8 cellular contexts compared by ENCODE assay signal in genomic region chr10:100827819-100828743, GRCh38.
A peak's percentile ranks its signal among the peaks of the same experiment; 100 is the strongest.
DNase-seq lines count a peak whose midpoint lies in the region; ATAC-seq lines count a peak whose summit lies in the region.

No MANE protein-coding gene starts in this region.

- H3K36me3 Mint-ChIP-seq in naive thymus-derived CD4-positive, alpha-beta T cell, result peaks cover 0 to 5% (median 0%) of the 10 kb centered on the region in 5 donors

- ATAC-seq in naive thymus-derived CD4-positive, alpha-beta T cell, result peak; percentile 37
- no peak for ATAC-seq in HG02981 (IDR thresholded peaks at IDR 0.05; ENCODE audit: unreplicated experiment)

- H3K4me3 Mint-ChIP-seq in naive thymus-derived CD4-positive, alpha-beta T cell, result peak overlapping the region; percentile 85 to 97 (median 88)

- CTCF ChIA-PET in naive thymus-derived CD4-positive, alpha-beta T cell (lab: Charles Lee), result no interaction called here

- peaks cover 9% of the 10 kb centered on the region in 2 donors for H3K4me1 ChIP-seq in naive thymus-derived CD4-positive, alpha-beta T cell (ENCODE audit: control insufficient read depth in 2 of 2, insufficient read depth in 2 of 2, low read length in 2 of 2)

- H3K4me3 ChIP-seq in naive thymus-derived CD4-positive, alpha-beta T cell (ENCODE audit: low read length), result peak overlapping the region; percentile 56

- no peaks in the 10 kb centered on the region for H3K9me3 ChIP-seq in naive thymus-derived CD4-positive, alpha-beta T cell (ENCODE audit: control insufficient read depth in 2 of 3, low read length in 3 of 3)

- H3K27me3 ChIP-seq in naive thymus-derived CD4-positive, alpha-beta T cell (ENCODE audit: control insufficient read depth in 2 of 2, insufficient read depth in 2 of 2, low read length in 2 of 2), result peaks cover 11 to 34% of the 10 kb centered on the region in 2 donors

- H3K4me1 Mint-ChIP-seq in naive thymus-derived CD4-positive, alpha-beta T cell, result peaks cover 25 to 45% (median 31%) of the 10 kb centered on the region in 7 donors

- POLR2A ChIA-PET in naive thymus-derived CD4-positive, alpha-beta T cell (lab: Charles Lee), result no interaction called here

- peaks cover 26 to 86% (median 47%) of the 10 kb centered on the region in 5 donors for H3K27me3 Mint-ChIP-seq in naive thymus-derived CD4-positive, alpha-beta T cell

- intact Hi-C loops in naive thymus-derived CD4-positive, alpha-beta T cell (cut with micrococcal nuclease), result loop anchor here (1.0 to 10.0 kb wide), 4 partner anchors 81 to 397 kb away; partner anchors contain the start of genes LBX1 (in 1 of the 2), PAX2 (in 1 of the 2) and SLF2 (in 1 of the 2)

- peak; percentile 61 for DNase-seq in stimulated activated CD4-positive, alpha-beta T cell treated with anti-CD3 and anti-CD28 coated beads, Interleukin-15, amount 100 ng/mL, for 24 hours
- no peak for DNase-seq in stimulated activated CD4-positive, alpha-beta T cell treated with anti-CD3 and anti-CD28 coated beads, Interleukin-4, amount 100 ng/mL, for 24 hours
- DNase-seq in SW480 (ENCODE audit: low spot score), result peak; percentile 48
- peak; percentile 85 for DNase-seq in ecto neural progenitor cell (ENCODE audit: low spot score)
- peak in 3 of 9 donors; percentile 18 to 36 (median 29) for DNase-seq in naive thymus-derived CD4-positive, alpha-beta T cell
- DNase-seq in effector CD4-positive, alpha-beta T cell, result no peak
- no peak for DNase-seq in NK-92 (lab: John Stamatoyannopoulos, UW; ENCODE audit: unreplicated experiment)

- H3K27ac ChIP-seq in naive thymus-derived CD4-positive, alpha-beta T cell (ENCODE audit: low read depth, low read length), result no peak overlapping the region

- no peaks in the 10 kb centered on the region for H3K36me3 ChIP-seq in naive thymus-derived CD4-positive, alpha-beta T cell (ENCODE audit: control insufficient read depth in 2 of 3, insufficient read depth in 3 of 3, low read length in 3 of 3)

- H3K27ac Mint-ChIP-seq in naive thymus-derived CD4-positive, alpha-beta T cell, result peak overlapping the region in 2 of 9 donors; percentile 14 to 50

- peaks cover 0 to 2% (median 0%) of the 10 kb centered on the region in 11 donors for H3K9me3 Mint-ChIP-seq in naive thymus-derived CD4-positive, alpha-beta T cell

Comparison
In these comparisons a context has a peak if more than half of its experiments do, and no peak if none do; other contexts are left out.
1. DNase-seq: peak in stimulated activated CD4-positive, alpha-beta T cell treated with anti-CD3 and anti-CD28 coated beads, Interleukin-15, amount 100 ng/mL, for 24 hours (single experiment), SW480 (single experiment) and ecto neural progenitor cell (single experiment); none in stimulated activated CD4-positive, alpha-beta T cell treated with anti-CD3 and anti-CD28 coated beads, Interleukin-4, amount 100 ng/mL, for 24 hours (single experiment), effector CD4-positive, alpha-beta T cell (single experiment) and NK-92 (single experiment).